Comparison of ENCODE assay signal across 23 cellular contexts in genomic region chr11:30150425-30150824, GRCh38.
DNase-seq lines count a peak whose midpoint lies in the region; ATAC-seq and TF ChIP-seq lines count a peak whose summit lies in the region.
"Had no signal": no experiment of that assay in that cellular context is flagged by ENCODE, and none has a peak within 500 bp of the region (broad histone marks: within the 10 kb centered on the region; RNA-seq: fewer than 3 reads in every experiment).

No MANE protein-coding gene starts in this region.

- H3K9me3 ChIP-seq in right atrium auricular region (no peaks in the 10 kb centered on the region), heart left ventricle (no peaks in the 10 kb centered on the region)
- H3K9me3 ChIP-seq: BLaER1, Caco-2 had no signal

- WGBS in heart left ventricle, 4 donors = 7 to 14% (median 11%) methylated on average over 3 of the region's 3 CpGs

- intact Hi-C loops in Right ventricle myocardium inferior (cut with DNase I) = no loop called here
- intact Hi-C loops in heart left ventricle (cut with DNase I) = no loop called here

- H3K4me3 ChIP-seq in right atrium auricular region (no peak overlapping the region), heart left ventricle (no peak overlapping the region), brain microvascular endothelial cell (ENCODE audit: low read depth, low read length) (no peak overlapping the region)
- H3K4me3 ChIP-seq: BLaER1 had no signal

- TF ChIP-seq POLR2A in heart left ventricle (IDR thresholded peaks at IDR 0.05) = no peak

- H3K36me3 ChIP-seq in right atrium auricular region = no peaks in the 10 kb centered on the region
- H3K36me3 ChIP-seq in heart left ventricle = no peaks in the 10 kb centered on the region
- H3K36me3 ChIP-seq in brain microvascular endothelial cell (replicated peaks) = no peaks in the 10 kb centered on the region
- H3K36me3 ChIP-seq: BLaER1 had no signal

- ATAC-seq in Right ventricle myocardium inferior = peak; percentile 69
- peak; percentile 55 to 91 (median 85) for ATAC-seq in heart left ventricle
- ATAC-seq in GM19023 (IDR thresholded peaks at IDR 0.05; ENCODE audit: unreplicated experiment) = no peak
- no peak for ATAC-seq in GM19463 (IDR thresholded peaks at IDR 0.05; ENCODE audit: unreplicated experiment)
- ATAC-seq: HCT116 had no signal

- no peak for TF ChIP-seq CTCF in right atrium auricular region (IDR thresholded peaks at IDR 0.05)
- TF ChIP-seq CTCF in heart left ventricle (IDR thresholded peaks at IDR 0.05) = no peak
- no peak for TF ChIP-seq CTCF in brain microvascular endothelial cell (IDR thresholded peaks at IDR 0.05; ENCODE audit: low read depth, low read length, missing control alignments)

- no peaks in the 10 kb centered on the region for H3K4me1 ChIP-seq in right atrium auricular region
- no peaks in the 10 kb centered on the region for H3K4me1 ChIP-seq in heart left ventricle
- H3K4me1 ChIP-seq: BLaER1, Caco-2 had no signal

- H3K27me3 ChIP-seq in right atrium auricular region (no peaks in the 10 kb centered on the region), heart left ventricle (no peaks in the 10 kb centered on the region), brain microvascular endothelial cell (replicated peaks) (no peaks in the 10 kb centered on the region)
- H3K27me3 ChIP-seq: BLaER1 had no signal

- DNase-seq in Right ventricle myocardium inferior (ENCODE audit: missing footprints) = no peak
- no peak for DNase-seq in right atrium auricular region (ENCODE audit: low spot score)
- no peak for DNase-seq in heart left ventricle
- peak; percentile 2 for DNase-seq in kidney tubule cell (ENCODE audit: low spot score)
- DNase-seq in brain microvascular endothelial cell = no peak
- no peak for DNase-seq in D341Med (ENCODE audit: low spot score)
- DNase-seq: ACHN; Caco-2; CD4-positive, alpha-beta memory T cell; DND-41; KBM-7; MM.1S; NCI-H1048; NCI-H1417 treated with DMSO at 0.1 percent for 48 hours; NCI-H187; NCI-H446; NCI-H526; SIG-M5 had no signal

- H3K27ac ChIP-seq in right atrium auricular region (peak overlapping the region in 1 of 2 donors; percentile 37), heart left ventricle (peak overlapping the region in 1 of 12 donors; percentile 14), brain microvascular endothelial cell (no peak overlapping the region)
- H3K27ac ChIP-seq: 22Rv1, BLaER1 had no signal

- in situ Hi-C loops in brain microvascular endothelial cell (cut with HindIII; ENCODE audit: low pct_ligation_motif_present, low sequenced_read_pairs) = no loop called here

Comparison
In these comparisons a context has a peak if more than half of its experiments do, and no peak if none do; other contexts are left out.
1. ATAC-seq: peak in Right ventricle myocardium inferior (single experiment) and heart left ventricle (4 of 4); none in GM19023 (single experiment) and GM19463 (single experiment).